22 cellular contexts compared by ENCODE assay signal in the genomic region with DNA sequence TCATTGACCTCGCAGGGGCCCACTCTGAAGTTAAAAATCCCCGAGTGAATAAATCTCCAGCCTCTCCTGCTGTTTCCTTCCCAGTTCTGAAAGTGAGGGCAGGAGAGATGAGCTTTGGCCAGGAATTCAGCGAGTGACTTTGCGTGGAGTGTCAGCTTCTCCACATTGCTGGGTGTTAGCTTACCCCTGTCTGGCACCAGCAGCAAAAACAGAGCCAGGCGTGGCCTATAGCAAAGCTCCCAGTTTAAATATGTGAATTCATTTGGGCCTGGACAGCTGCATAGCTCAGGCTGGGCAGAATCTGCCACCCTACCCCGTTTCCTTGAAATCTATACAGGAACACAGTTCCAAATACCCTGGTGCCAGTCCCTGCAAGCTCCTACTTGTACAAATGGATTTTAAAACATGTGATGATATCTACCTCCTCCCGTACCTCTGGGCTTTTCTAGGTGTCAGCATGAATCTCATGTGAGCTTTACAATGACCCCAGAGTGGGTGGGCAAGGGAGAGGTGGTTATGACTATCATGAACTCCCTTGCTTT. TPM values are rescaled to one million over a fixed set of nuclear protein-coding genes. Genes with fewer than 3 reads are reported as not detected.
A peak's percentile ranks its signal among the peaks of the same experiment; 100 is the strongest.
DNase-seq lines count a peak whose midpoint lies in the region; ATAC-seq, FAIRE-seq and TF ChIP-seq lines count a peak whose summit lies in the region.
"Had no signal": no experiment of that assay in that cellular context is flagged by ENCODE, and none has a peak within 500 bp of the region (broad histone marks: within the 10 kb centered on the region; RNA-seq: fewer than 3 reads in every experiment).

No MANE protein-coding gene starts in this region.

- H3K4me1 ChIP-seq in heart right ventricle: peaks cover 74 to 100% (median 97%) of the 10 kb centered on the region in 9 donors
- H3K4me1 ChIP-seq in neural progenitor cell: peaks cover 18% of the 10 kb centered on the region
- H3K4me1 ChIP-seq in thyroid gland: peaks cover 52 to 83% of the 10 kb centered on the region in 2 donors
- H3K4me1 ChIP-seq: right lobe of liver had no signal

- H3K9me3 ChIP-seq in heart right ventricle: no peaks in the 10 kb centered on the region
- no peaks in the 10 kb centered on the region for H3K9me3 ChIP-seq in neural progenitor cell (ENCODE audit: low read depth)
- no peaks in the 10 kb centered on the region for H3K9me3 ChIP-seq in thyroid gland
- H3K9me3 ChIP-seq: Peyer's patch, right lobe of liver had no signal

- H2AFZ ChIP-seq in neural progenitor cell (replicated peaks): no peak overlapping the region

- no peak overlapping the region for H3K4me3 ChIP-seq in bronchial epithelial cell (ENCODE audit: low read depth, low read length)
- H3K4me3 ChIP-seq in heart right ventricle: no peak overlapping the region
- H3K4me3 ChIP-seq in neural progenitor cell: no peak overlapping the region
- H3K4me3 ChIP-seq in thyroid gland (replicated peaks in 1 of 3): no peak overlapping the region
- H3K4me3 ChIP-seq: coronary artery, K562, Peyer's patch, right lobe of liver had no signal

- no peak overlapping the region for H3K9ac ChIP-seq in neural progenitor cell

- H3K27me3 ChIP-seq in bronchial epithelial cell (ENCODE audit: control insufficient read depth, insufficient read depth, low read length) (no peaks in the 10 kb centered on the region), heart right ventricle (no peaks in the 10 kb centered on the region), neural progenitor cell (no peaks in the 10 kb centered on the region), thyroid gland (no peaks in the 10 kb centered on the region)
- H3K27me3 ChIP-seq: Peyer's patch, right lobe of liver had no signal

- WGBS in heart right ventricle, 2 donors: 43 to 50% methylated on average over 7 of the region's 7 CpGs
- 68 to 95% methylated on average over 4 to 7 of the region's 7 CpGs for WGBS in thyroid gland, 2 donors

- H3K36me3 Mint-ChIP-seq in neural progenitor cell: no peaks in the 10 kb centered on the region
- no peaks in the 10 kb centered on the region for H3K36me3 Mint-ChIP-seq in activated CD8-positive, alpha-beta T cell treated with anti-CD3 and anti-CD28 coated beads for 36 hours (ENCODE audit: low read depth)
- H3K36me3 Mint-ChIP-seq: activated naive CD4-positive, alpha-beta T cell treated with anti-CD3 and anti-CD28 coated beads, Interleukin-2, amount 50 U/mL, for 24 hours; CD8-positive, alpha-beta T cell had no signal

- intact Hi-C loops in heart right ventricle (cut with DNase I) (no loop called here), thyroid gland (cut with DNase I) (no loop called here)
- intact Hi-C loops in activated CD8-positive, alpha-beta T cell treated with anti-CD3 and anti-CD28 coated beads for 36 hours (cut with micrococcal nuclease): no loop called here

- no peak overlapping the region for H3K4me2 ChIP-seq in neural progenitor cell

- no peaks in the 10 kb centered on the region for H3F3A ChIP-seq in neural progenitor cell (ENCODE audit: low read depth)

- peaks cover 7% of the 10 kb centered on the region for H3K36me3 ChIP-seq in bronchial epithelial cell (ENCODE audit: control insufficient read depth, insufficient read depth, low read length)
- H3K36me3 ChIP-seq in heart right ventricle: peaks cover 0 to 31% (median 0%) of the 10 kb centered on the region in 9 donors
- H3K36me3 ChIP-seq in neural progenitor cell: no peaks in the 10 kb centered on the region
- peaks cover 0 to 3% of the 10 kb centered on the region in 2 donors for H3K36me3 ChIP-seq in thyroid gland
- H3K36me3 ChIP-seq: Peyer's patch, right lobe of liver had no signal

- peaks cover 2% of the 10 kb centered on the region for H3K27me3 Mint-ChIP-seq in neural progenitor cell (ENCODE audit: insufficient read depth, low read depth)
- no peaks in the 10 kb centered on the region for H3K27me3 Mint-ChIP-seq in activated CD8-positive, alpha-beta T cell treated with anti-CD3 and anti-CD28 coated beads for 36 hours
- H3K27me3 Mint-ChIP-seq: activated naive CD4-positive, alpha-beta T cell treated with anti-CD3 and anti-CD28 coated beads, Interleukin-2, amount 50 U/mL, for 24 hours had no signal

- CTCF ChIA-PET in activated CD8-positive, alpha-beta T cell treated with anti-CD3 and anti-CD28 coated beads for 36 hours (lab: Charles Lee): interaction anchor here (0.5 to 1.9 kb wide), 2 partner anchors 10 to 449 kb away, joined by 3 to 6 read pairs; no protein-coding TSS in a partner anchor

- H4K20me1 ChIP-seq in neural progenitor cell (ENCODE audit: low read depth): no peaks in the 10 kb centered on the region

- FAIRE-seq in bronchial epithelial cell (lab: Jason Lieb, UNC): no peak
- FAIRE-seq: K562 had no signal

- peak overlapping the region; percentile 80 for H3K27ac Mint-ChIP-seq in neural progenitor cell
- H3K27ac Mint-ChIP-seq in activated CD8-positive, alpha-beta T cell treated with anti-CD3 and anti-CD28 coated beads for 36 hours: no peak overlapping the region
- H3K27ac Mint-ChIP-seq: activated naive CD4-positive, alpha-beta T cell treated with anti-CD3 and anti-CD28 coated beads, Interleukin-2, amount 50 U/mL, for 24 hours; activated T-cell treated with anti-CD3 and anti-CD28 coated beads, Interleukin-2, amount 50 U/mL, for 72 hours; CD8-positive, alpha-beta T cell had no signal

- POLR2A ChIA-PET in activated CD8-positive, alpha-beta T cell treated with anti-CD3 and anti-CD28 coated beads for 36 hours (lab: Charles Lee): no interaction called here

- H3K4me3 Mint-ChIP-seq in neural progenitor cell: no peak overlapping the region
- H3K4me3 Mint-ChIP-seq in activated CD8-positive, alpha-beta T cell treated with anti-CD3 and anti-CD28 coated beads for 36 hours: no peak overlapping the region
- H3K4me3 Mint-ChIP-seq: activated naive CD4-positive, alpha-beta T cell treated with anti-CD3 and anti-CD28 coated beads, Interleukin-2, amount 50 U/mL, for 24 hours; activated T-cell treated with anti-CD3 and anti-CD28 coated beads, Interleukin-2, amount 50 U/mL, for 72 hours; CD8-positive, alpha-beta T cell had no signal

- H3K27ac ChIP-seq in heart right ventricle (peak overlapping the region; percentile 10 to 87 (median 71)), neural progenitor cell (no peak overlapping the region), thyroid gland (peak overlapping the region; percentile 38 to 70 (median 61))
- H3K27ac ChIP-seq: Peyer's patch, right lobe of liver had no signal

- ATAC-seq in heart right ventricle: peak in 3 of 8 donors; percentile 4 to 22 (median 14)
- no peak for ATAC-seq in HG02973 (IDR thresholded peaks at IDR 0.05; ENCODE audit: unreplicated experiment)
- ATAC-seq in activated CD8-positive, alpha-beta T cell treated with anti-CD3 and anti-CD28 coated beads for 36 hours: no peak
- ATAC-seq: activated T-cell treated with anti-CD3 and anti-CD28 coated beads, Interleukin-2, amount 50 U/mL, for 72 hours; CD8-positive, alpha-beta T cell; K562; SK-N-SH treated with all-trans-retinoic acid at 6 μM for 48 hours had no signal

- no peaks in the 10 kb centered on the region for H3K9me3 Mint-ChIP-seq in neural progenitor cell
- H3K9me3 Mint-ChIP-seq in activated CD8-positive, alpha-beta T cell treated with anti-CD3 and anti-CD28 coated beads for 36 hours: no peaks in the 10 kb centered on the region
- H3K9me3 Mint-ChIP-seq: activated naive CD4-positive, alpha-beta T cell treated with anti-CD3 and anti-CD28 coated beads, Interleukin-2, amount 50 U/mL, for 24 hours; activated T-cell treated with anti-CD3 and anti-CD28 coated beads, Interleukin-2, amount 50 U/mL, for 72 hours; CD8-positive, alpha-beta T cell had no signal

- no peaks in the 10 kb centered on the region for H3K79me2 ChIP-seq in neural progenitor cell (ENCODE audit: low read depth)

- peaks cover 46% of the 10 kb centered on the region for H3K4me1 Mint-ChIP-seq in neural progenitor cell
- peaks cover 9% of the 10 kb centered on the region for H3K4me1 Mint-ChIP-seq in activated CD8-positive, alpha-beta T cell treated with anti-CD3 and anti-CD28 coated beads for 36 hours (ENCODE audit: low read depth)

- no peak for TF ChIP-seq POLR2A in thyroid gland (IDR thresholded peaks at IDR 0.05)

- DNase-seq in bronchial epithelial cell (ENCODE audit: low read depth) (peak; percentile 65), heart right ventricle (no peak), neural progenitor cell (ENCODE audit: low spot score) (no peak), thyroid gland (no peak), SKM-1 (lab: John Stamatoyannopoulos, UW; ENCODE audit: unreplicated experiment) (no peak), iPS-NIHi7 (ENCODE audit: extremely low spot score) (no peak)
- DNase-seq in activated CD8-positive, alpha-beta T cell treated with anti-CD3 and anti-CD28 coated beads for 36 hours: no peak
- DNase-seq: activated T-cell treated with anti-CD3 and anti-CD28 coated beads, Interleukin-2, amount 50 U/mL, for 72 hours; CD8-positive, alpha-beta T cell; DND-41; foreskin melanocyte; NCI-H1930; NCI-H345; Peyer's patch; right lobe of liver; stimulated activated CD4-positive, alpha-beta T cell treated with anti-CD3 and anti-CD28 coated beads, Interleukin-2, amount 100 ng/mL, for 24 hours; T1000 had no signal

- TF ChIP-seq CTCF in bronchial epithelial cell (IDR thresholded peaks at IDR 0.05; ENCODE audit: insufficient read depth, low read length, severe bottlenecking) (no peak), heart right ventricle (IDR thresholded peaks at IDR 0.05) (no peak), neural progenitor cell (IDR thresholded peaks at IDR 0.05) (no peak), thyroid gland (IDR thresholded peaks at IDR 0.05) (no peak)
- TF ChIP-seq CTCF in activated CD8-positive, alpha-beta T cell treated with anti-CD3 and anti-CD28 coated beads for 36 hours (IDR thresholded peaks at IDR 0.05): no peak

RNA-seq across cellular contexts. Expression of gene TIMP3, which starts 25.6 kb away (rescaled TPM):
- 52.2 and 71.1 TPM in 2 replicates for total RNA-seq in bronchial epithelial cell
- total RNA-seq in heart right ventricle: 100 to 1,000 TPM in 9 of 10 donors, 10 to 100 TPM in 1; 91.9 to 380 (median 166) TPM
- 100 to 1,000 TPM; 134 to 173 TPM for polyA plus RNA-seq in heart right ventricle
- total RNA-seq in neural progenitor cell (ENCODE audit: low replicate concordance): 6.3 and 6.9 TPM in 2 replicates
- 100 to 1,000 TPM; 424 to 772 (median 543) TPM for total RNA-seq in thyroid gland
- under 1 TPM; 0.07 TPM for total RNA-seq in activated CD8-positive, alpha-beta T cell treated with anti-CD3 and anti-CD28 coated beads for 36 hours
- total RNA-seq: CD8-positive, alpha-beta T cell had no signal
